Comparison of ENCODE assay signal across 9 cellular contexts in genomic region chr16:27428035-27428785, GRCh38. TPM values are rescaled to one million over a fixed set of nuclear protein-coding genes. Genes with fewer than 3 reads are reported as not detected.
DNase-seq lines count a peak whose midpoint lies in the region; ATAC-seq, FAIRE-seq and TF ChIP-seq lines count a peak whose summit lies in the region.
"Had no signal": no experiment of that assay in that cellular context is flagged by ENCODE, and none has a peak within 500 bp of the region (broad histone marks: within the 10 kb centered on the region; RNA-seq: fewer than 3 reads in every experiment).

No MANE protein-coding gene starts in this region.

- H3K27ac ChIP-seq in A673 (ENCODE audit: low read depth, low read length, poor library complexity, severe bottlenecking): no peak overlapping the region

- ATAC-seq in HG03460 (IDR thresholded peaks at IDR 0.05; ENCODE audit: unreplicated experiment) (no peak), GM18870 (IDR thresholded peaks at IDR 0.05; ENCODE audit: unreplicated experiment) (no peak)

- POLR2A ChIA-PET in A673 (lab: Charles Lee; ENCODE audit: low non-redundant PET): no interaction called here

- no peaks in the 10 kb centered on the region for H3K27me3 Mint-ChIP-seq in activated CD4-positive, alpha-beta T cell treated with anti-CD3 and anti-CD28 coated beads, Interleukin-2, amount 10 ng/mL, durations not matched to agents 24 days and 14 days

- peaks cover 1% of the 10 kb centered on the region for H3K9me3 ChIP-seq in A673 (ENCODE audit: low read depth, low read length, poor library complexity, severe bottlenecking)

- H3K4me1 Mint-ChIP-seq in activated CD4-positive, alpha-beta T cell treated with anti-CD3 and anti-CD28 coated beads, Interleukin-2, amount 10 ng/mL, durations not matched to agents 24 days and 14 days: peaks cover 67% of the 10 kb centered on the region

- TF ChIP-seq CTCF in A673 (conservative IDR thresholded peaks at IDR 0.05; ENCODE audit: low read depth, low read length): peak; percentile 34
- TF ChIP-seq CTCF in GM12874 (IDR thresholded peaks at IDR 0.05; ENCODE audit: insufficient read depth, low read depth, low read length): peak; percentile 45

- H3K27ac Mint-ChIP-seq in activated CD4-positive, alpha-beta T cell treated with anti-CD3 and anti-CD28 coated beads, Interleukin-2, amount 10 ng/mL, durations not matched to agents 24 days and 14 days: peak overlapping the region; percentile 65

- H3K9me3 Mint-ChIP-seq in activated CD4-positive, alpha-beta T cell treated with anti-CD3 and anti-CD28 coated beads, Interleukin-2, amount 10 ng/mL, durations not matched to agents 24 days and 14 days: peaks cover 4% of the 10 kb centered on the region

- no peaks in the 10 kb centered on the region for H3K27me3 ChIP-seq in A673 (replicated peaks; ENCODE audit: insufficient read depth, low read depth, low read length, poor library complexity)

- H3K36me3 ChIP-seq in A673 (ENCODE audit: insufficient read depth, low read length, poor library complexity, severe bottlenecking): no peaks in the 10 kb centered on the region

- H3K4me1 ChIP-seq in A673 (ENCODE audit: insufficient read depth, low read length, poor library complexity, severe bottlenecking): no peaks in the 10 kb centered on the region

- H3K36me3 Mint-ChIP-seq in activated CD4-positive, alpha-beta T cell treated with anti-CD3 and anti-CD28 coated beads, Interleukin-2, amount 10 ng/mL, durations not matched to agents 24 days and 14 days (ENCODE audit: low read depth): peaks cover 79% of the 10 kb centered on the region

- H3K4me3 Mint-ChIP-seq in activated CD4-positive, alpha-beta T cell treated with anti-CD3 and anti-CD28 coated beads, Interleukin-2, amount 10 ng/mL, durations not matched to agents 24 days and 14 days: peak overlapping the region; percentile 19

- intact Hi-C loops in A673 (cut with micrococcal nuclease; ENCODE audit: unreplicated experiment): no loop called here
- intact Hi-C loops in activated CD4-positive, alpha-beta T cell treated with anti-CD3 and anti-CD28 coated beads, Interleukin-2, amount 10 ng/mL, durations not matched to agents 24 days and 14 days (cut with micrococcal nuclease): no loop called here

- DNase-seq in A673 (ENCODE audit: low spot score) (no peak), iPS-NIHi7 (ENCODE audit: extremely low spot score) (peak; percentile 25), frontal cortex (ENCODE audit: low spot score in 2 of 2) (no peak)
- peak; percentile 55 for DNase-seq in activated CD4-positive, alpha-beta T cell treated with anti-CD3 and anti-CD28 coated beads, Interleukin-2, amount 10 ng/mL, durations not matched to agents 24 days and 14 days
- no peak for DNase-seq in stimulated activated CD4-positive, alpha-beta T cell treated with anti-CD3 and anti-CD28 coated beads, Interleukin-12 subunit alpha, Interleukin-12 subunit beta, amount 100 ng/mL, for 4 hours
- DNase-seq: NCI-H526 treated with DMSO at 0.1 percent for 48 hours had no signal

- FAIRE-seq in frontal cortex (lab: Jason Lieb, UNC): no peak

- BruUV-seq in A673 (replicated peaks; lab: Mats Ljungman, UMichigan): no TSS peak

- no peak overlapping the region for H3K4me3 ChIP-seq in A673 (ENCODE audit: low read depth, low read length, poor library complexity, severe bottlenecking)

- CTCF ChIA-PET in A673 (lab: Charles Lee): no interaction called here

RNA-seq across cellular contexts. Expression of gene IL21R, which starts 26.2 kb away (rescaled TPM):
- total RNA-seq in A673 (2021): 0.19 and 0.39 TPM in 2 replicates
- 94.9 and 100 TPM in 2 replicates for total RNA-seq in activated CD4-positive, alpha-beta T cell treated with anti-CD3 and anti-CD28 coated beads, Interleukin-2, amount 10 ng/mL, durations not matched to agents 24 days and 14 days
- total RNA-seq in frontal cortex: 0.41 TPM

Comparison
In these comparisons a context has a peak if more than half of its experiments do, and no peak if none do; other contexts are left out.
1. DNase-seq: peak in activated CD4-positive, alpha-beta T cell treated with anti-CD3 and anti-CD28 coated beads, Interleukin-2, amount 10 ng/mL, durations not matched to agents 24 days and 14 days (single experiment) and iPS-NIHi7 (single experiment); none in A673 (single experiment), stimulated activated CD4-positive, alpha-beta T cell treated with anti-CD3 and anti-CD28 coated beads, Interleukin-12 subunit alpha, Interleukin-12 subunit beta, amount 100 ng/mL, for 4 hours (single experiment) and frontal cortex (0 of 2).
2. RNA of gene IL21R, which starts 26.2 kb away (total RNA-seq): 94.9 to 100 TPM in activated CD4-positive, alpha-beta T cell treated with anti-CD3 and anti-CD28 coated beads, Interleukin-2, amount 10 ng/mL, durations not matched to agents 24 days and 14 days; 0.41 TPM in frontal cortex (single experiment) and 0.19 to 0.39 TPM in A673; every median in the first group is over 10 times any median in the second.